15 cellular contexts compared by ENCODE assay signal in genomic region chr1:160243767-160244166, GRCh38. TPM values are rescaled to one million over a fixed set of nuclear protein-coding genes. Genes with fewer than 3 reads are reported as not detected.
"Had no signal": no experiment of that assay in that cellular context is flagged by ENCODE, and none has a peak within 500 bp of the region (broad histone marks: within the 10 kb centered on the region; RNA-seq: fewer than 3 reads in every experiment).

No MANE protein-coding gene starts in this region.

- H3K9me3 Mint-ChIP-seq: activated naive CD4-positive, alpha-beta T cell treated with anti-CD3 and anti-CD28 coated beads, Interleukin-2, amount 50 U/mL, for 24 hours; mesothelial cell of epicardium; neural progenitor cell had no signal

- DNase-seq: activated CD4-positive, alpha-beta T cell treated with anti-CD3 and anti-CD28 coated beads, Interleukin-2, amount 50 U/mL, for 1 hour; activated T-cell treated with anti-CD3 and anti-CD28 coated beads for 4 hours; body of pancreas; hypothalamus; kidney glomerular epithelial cell; lower lobe of right lung; pancreas; stimulated activated CD4-positive, alpha-beta T cell treated with anti-CD3 and anti-CD28 coated beads, Interleukin-4, amount 100 ng/mL, for 4 hours; tibial artery had no signal

- ATAC-seq: body of pancreas, lower lobe of right lung, pancreas had no signal

- H3K27ac Mint-ChIP-seq: activated naive CD4-positive, alpha-beta T cell treated with anti-CD3 and anti-CD28 coated beads, Interleukin-2, amount 50 U/mL, for 24 hours; neural progenitor cell had no signal

- H3K4me3 Mint-ChIP-seq: activated naive CD4-positive, alpha-beta T cell treated with anti-CD3 and anti-CD28 coated beads, Interleukin-2, amount 50 U/mL, for 24 hours; mesothelial cell of epicardium; neural progenitor cell had no signal

- H3K27me3 Mint-ChIP-seq: activated naive CD4-positive, alpha-beta T cell treated with anti-CD3 and anti-CD28 coated beads, Interleukin-2, amount 50 U/mL, for 24 hours had no signal

RNA-seq across cellular contexts. Expression of gene CASQ1, which starts 53.4 kb away (rescaled TPM):
- total RNA-seq: activated CD8-positive, alpha-beta memory T cell treated with anti-CD3 and anti-CD28 coated beads for 36 hours; body of pancreas; pancreas; renal cortical epithelial cell; vagina had no signal
